ENCODE assay signal across 8 cellular contexts in genomic region chr5:14142202-14142855, GRCh38. TPM values are rescaled to one million over a fixed set of nuclear protein-coding genes. Genes with fewer than 3 reads are reported as not detected.
DNase-seq lines count a peak whose midpoint lies in the region; ATAC-seq lines count a peak whose summit lies in the region.

No MANE protein-coding gene starts in this region.

- peaks cover 47% of the 10 kb centered on the region for H3K27me3 Mint-ChIP-seq in activated CD4-positive, alpha-beta memory T cell treated with anti-CD3 and anti-CD28 coated beads for 36 hours
- peaks cover 82% of the 10 kb centered on the region for H3K27me3 Mint-ChIP-seq in stimulated activated naive CD8-positive, alpha-beta T cell treated with anti-CD3 and anti-CD28 coated beads, Interleukin-15, amount 100 ng/mL, for 72 hours

- H3K4me3 Mint-ChIP-seq in activated CD4-positive, alpha-beta memory T cell treated with anti-CD3 and anti-CD28 coated beads for 36 hours = peak overlapping the region; percentile 75
- H3K4me3 Mint-ChIP-seq in stimulated activated naive CD8-positive, alpha-beta T cell treated with anti-CD3 and anti-CD28 coated beads, Interleukin-15, amount 100 ng/mL, for 72 hours = peak overlapping the region; percentile 73 to 89

- ATAC-seq in HG02678 (IDR thresholded peaks at IDR 0.05; ENCODE audit: unreplicated experiment) (peak; percentile 0), HG03565 (IDR thresholded peaks at IDR 0.05; ENCODE audit: unreplicated experiment) (no peak)
- ATAC-seq in stimulated activated naive CD8-positive, alpha-beta T cell treated with anti-CD3 and anti-CD28 coated beads, Interleukin-15, amount 100 ng/mL, for 72 hours = no peak

- H3K36me3 Mint-ChIP-seq in activated CD4-positive, alpha-beta memory T cell treated with anti-CD3 and anti-CD28 coated beads for 36 hours = no peaks in the 10 kb centered on the region

- CTCF ChIA-PET in activated CD4-positive, alpha-beta memory T cell treated with anti-CD3 and anti-CD28 coated beads for 36 hours (lab: Charles Lee) = interaction anchor here (0.8 kb wide), 1 partner anchor 18 kb away, joined by 3 read pairs; no protein-coding TSS in a partner anchor

- POLR2A ChIA-PET in activated CD4-positive, alpha-beta memory T cell treated with anti-CD3 and anti-CD28 coated beads for 36 hours (lab: Charles Lee) = no interaction called here

- DNase-seq in NCI-H146 (lab: John Stamatoyannopoulos, UW) (peak; percentile 19), NCI-H146 treated with DMSO at 0.1 percent for 48 hours (lab: John Stamatoyannopoulos, UW; ENCODE audit: unreplicated experiment) (no peak), glomerular visceral epithelial cell (ENCODE audit: extremely low spot score) (no peak)
- DNase-seq in activated CD4-positive, alpha-beta memory T cell treated with anti-CD3 and anti-CD28 coated beads for 36 hours = no peak
- DNase-seq in stimulated activated naive CD8-positive, alpha-beta T cell treated with anti-CD3 and anti-CD28 coated beads, Interleukin-15, amount 100 ng/mL, for 72 hours = peak in 1 of 2 donors; percentile 9

- H3K4me1 Mint-ChIP-seq in activated CD4-positive, alpha-beta memory T cell treated with anti-CD3 and anti-CD28 coated beads for 36 hours (ENCODE audit: low read depth) = peaks cover 12% of the 10 kb centered on the region
- H3K4me1 Mint-ChIP-seq in stimulated activated naive CD8-positive, alpha-beta T cell treated with anti-CD3 and anti-CD28 coated beads, Interleukin-15, amount 100 ng/mL, for 72 hours = peaks cover 7% of the 10 kb centered on the region

- no peak overlapping the region for H3K27ac Mint-ChIP-seq in activated CD4-positive, alpha-beta memory T cell treated with anti-CD3 and anti-CD28 coated beads for 36 hours
- H3K27ac Mint-ChIP-seq in stimulated activated naive CD8-positive, alpha-beta T cell treated with anti-CD3 and anti-CD28 coated beads, Interleukin-15, amount 100 ng/mL, for 72 hours = no peak overlapping the region

- peak overlapping the region; percentile 65 for H3K4me3 ChIP-seq in iPS-11a (ENCODE audit: low read depth, low read length)

- intact Hi-C loops in activated CD4-positive, alpha-beta memory T cell treated with anti-CD3 and anti-CD28 coated beads for 36 hours (cut with micrococcal nuclease) = loop anchor here (5.0 to 10.0 kb wide), 4 partner anchors 122 to 525 kb away; partner anchors contain the start of gene OTULINL

- no peaks in the 10 kb centered on the region for H3K9me3 Mint-ChIP-seq in activated CD4-positive, alpha-beta memory T cell treated with anti-CD3 and anti-CD28 coated beads for 36 hours
- H3K9me3 Mint-ChIP-seq in stimulated activated naive CD8-positive, alpha-beta T cell treated with anti-CD3 and anti-CD28 coated beads, Interleukin-15, amount 100 ng/mL, for 72 hours = peaks cover 0 to 4% of the 10 kb centered on the region in 2 donors

RNA-seq across cellular contexts. Expression of gene TRIO, which starts 0.8 kb away (rescaled TPM):
- total RNA-seq in activated CD4-positive, alpha-beta memory T cell treated with anti-CD3 and anti-CD28 coated beads for 36 hours = 1 to 10 TPM; 6.0 to 6.6 TPM
